ENCODE assay signal across 10 cellular contexts in genomic region chr6:34709386-34709785, GRCh38. TPM values are rescaled to one million over a fixed set of nuclear protein-coding genes. Genes with fewer than 3 reads are reported as not detected.
DNase-seq lines count a peak whose midpoint lies in the region; ATAC-seq and TF ChIP-seq lines count a peak whose summit lies in the region.
"Had no signal": no experiment of that assay in that cellular context is flagged by ENCODE, and none has a peak within 500 bp of the region (broad histone marks: within the 10 kb centered on the region; RNA-seq: fewer than 3 reads in every experiment).

No MANE protein-coding gene starts in this region.

- H3F3A ChIP-seq in PC-3 (ENCODE audit: low read length, unreplicated experiment) = no peaks in the 10 kb centered on the region

- DNase-seq in AG10803 (ENCODE audit: low read depth) (peak; percentile 57), PC-3 (no peak), fibroblast of peridontal ligament (ENCODE audit: extremely low read depth) (peak; percentile 76), nucleus accumbens (lab: John Stamatoyannopoulos, UW) (peak in 47 of 56 donors; percentile 2 to 72 (median 32)), NOMO-1 treated with DMSO at 0.1 percent for 48 hours (lab: John Stamatoyannopoulos, UW; ENCODE audit: unreplicated experiment) (no peak), ecto neural progenitor cell (ENCODE audit: low spot score) (no peak)
- DNase-seq in stimulated activated CD4-positive, alpha-beta T cell treated with anti-CD3 and anti-CD28 coated beads, Interleukin-15, amount 100 ng/mL, for 24 hours = no peak
- DNase-seq: activated CD4-positive, alpha-beta T cell treated with anti-CD3 and anti-CD28 coated beads for 1 hour; stimulated activated CD4-positive, alpha-beta T cell treated with anti-CD3 and anti-CD28 coated beads, Interleukin-4, amount 100 ng/mL, for 24 hours had no signal

- H3K4me3 ChIP-seq in AG10803 (ENCODE audit: low read length) (no peak overlapping the region), PC-3 (ENCODE audit: low read length) (no peak overlapping the region)

- no peaks in the 10 kb centered on the region for H3K27me3 ChIP-seq in PC-3 (ENCODE audit: low read length)

- H3K9ac ChIP-seq in PC-3 (ENCODE audit: low read length) = no peak overlapping the region

- no peak overlapping the region for H3K4me2 ChIP-seq in PC-3 (ENCODE audit: low read length)

- BruUV-seq in PC-3 (replicated peaks; lab: Mats Ljungman, UMichigan) = no TSS peak

- TF ChIP-seq CTCF in AG10803 (conservative IDR thresholded peaks at IDR 0.05; ENCODE audit: low read length) (no peak), PC-3 (conservative IDR thresholded peaks at IDR 0.05; ENCODE audit: low read depth, low read length) (no peak)

- 0 out of 2 replicates have a peak, but pooled peaks cover 5% of the 10 kb centered on the region for H3K4me1 ChIP-seq in PC-3 (ENCODE audit: insufficient read depth, low read length)

- POLR2A ChIA-PET in PC-3 (lab: Charles Lee; ENCODE audit: unreplicated experiment) = no interaction called here

- H3K27ac ChIP-seq in PC-3 (ENCODE audit: low read length) = no peak overlapping the region

- no peaks in the 10 kb centered on the region for H3K9me3 ChIP-seq in PC-3 (ENCODE audit: low read length)

- peak overlapping the region; percentile 50; the same call in 1 of the 2 replicates for H2AFZ ChIP-seq in PC-3 (ENCODE audit: low read length)

- CTCF ChIA-PET in PC-3 (lab: Charles Lee) = no interaction called here

- no peaks in the 10 kb centered on the region for H3K79me2 ChIP-seq in PC-3 (ENCODE audit: low read length)

- no peaks in the 10 kb centered on the region for H3K9me2 ChIP-seq in PC-3 (replicated peaks; ENCODE audit: low read length)

- H3K36me3 ChIP-seq in PC-3 (ENCODE audit: low read depth, low read length) = no peaks in the 10 kb centered on the region

- H4K20me1 ChIP-seq in PC-3 (ENCODE audit: low read length) = no peaks in the 10 kb centered on the region

- no peak for ATAC-seq in PC-3
- no peak for ATAC-seq in GM19452 (IDR thresholded peaks at IDR 0.05; ENCODE audit: unreplicated experiment)

- intact Hi-C loops in PC-3 (cut with micrococcal nuclease) = no loop called here

RNA-seq across cellular contexts. Expression of gene ILRUN, which starts 12.8 kb away (rescaled TPM):
- total RNA-seq in PC-3 (2014; rRNA removed) = 54.8 and 59.5 TPM in 2 replicates

RNA-seq across cellular contexts. Expression of gene SNRPC, which starts 47.9 kb away (rescaled TPM):
- total RNA-seq in PC-3 (2014; rRNA removed) = 271 and 306 TPM in 2 replicates

Comparison
In these comparisons a context has a peak if more than half of its experiments do, and no peak if none do; other contexts are left out.
1. DNase-seq: peak in AG10803 (single experiment), fibroblast of peridontal ligament (single experiment) and nucleus accumbens (47 of 56); none in PC-3 (single experiment), stimulated activated CD4-positive, alpha-beta T cell treated with anti-CD3 and anti-CD28 coated beads, Interleukin-15, amount 100 ng/mL, for 24 hours (single experiment), NOMO-1 treated with DMSO at 0.1 percent for 48 hours (single experiment) and ecto neural progenitor cell (single experiment).